21 cellular contexts compared by ENCODE assay signal in genomic region chr7:102173669-102174068, GRCh38.
"Had no signal": no experiment of that assay in that cellular context is flagged by ENCODE, and none has a peak within 500 bp of the region (broad histone marks: within the 10 kb centered on the region; RNA-seq: fewer than 3 reads in every experiment).

No MANE protein-coding gene starts in this region.

- H3K9me3 ChIP-seq: SJSA1 had no signal

- H3K27me3 ChIP-seq: SJSA1 had no signal

- H3K4me3 ChIP-seq: SJSA1, SK-N-MC had no signal

- H3K27ac ChIP-seq: SJSA1, SK-N-MC had no signal

- DNase-seq: KBM-7, MV-4-11, NCI-H1048, NCI-H1105, NCI-H1417, NCI-H1436 treated with DMSO at 0.1 percent for 48 hours, NCI-H1694, NCI-H187 treated with DMSO at 0.1 percent for 48 hours, NCI-H2029 treated with DMSO at 0.1 percent for 48 hours, NCI-H2171, NCI-H226, NCI-H446, NCI-H510A, NCI-H524 treated with DMSO at 0.1 percent for 48 hours, NCI-H69, NCI-H774, Right ventricle myocardium superior, RPMI8226, SIG-M5 had no signal
